In the genomic region with DNA sequence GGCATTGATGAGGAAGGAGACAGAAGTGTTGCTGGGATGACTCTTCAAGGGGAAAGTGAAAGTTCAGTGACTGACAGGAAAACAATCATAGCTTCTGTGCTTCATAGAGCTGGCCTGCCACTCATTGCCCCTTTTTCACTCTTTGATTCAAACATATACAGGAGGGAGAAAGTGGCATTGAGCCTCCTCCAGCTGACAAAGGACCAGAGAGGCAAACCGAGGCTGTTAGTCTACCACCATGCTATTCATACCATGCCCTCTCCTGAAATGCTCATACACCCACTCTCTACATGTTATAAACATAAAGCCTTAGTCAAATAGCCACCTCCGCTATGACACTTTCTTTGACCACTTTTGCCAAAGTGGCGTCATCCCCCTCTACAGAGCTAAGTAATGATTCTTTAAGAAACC, we compare ENCODE assay signal across 14 cellular contexts.
A peak's percentile ranks its signal among the peaks of the same experiment; 100 is the strongest.
DNase-seq lines count a peak whose midpoint lies in the region; ATAC-seq and TF ChIP-seq lines count a peak whose summit lies in the region.
"Had no signal": no experiment of that assay in that cellular context is flagged by ENCODE, and none has a peak within 500 bp of the region (broad histone marks: within the 10 kb centered on the region; RNA-seq: fewer than 3 reads in every experiment).

No MANE protein-coding gene starts in this region.

- H3K4me1 Mint-ChIP-seq in neural progenitor cell (peaks cover 9% of the 10 kb centered on the region), Calu3 (ENCODE audit: low read depth, unreplicated experiment) (no peaks in the 10 kb centered on the region)

- peak overlapping the region; percentile 56 for H2AFZ ChIP-seq in neural progenitor cell (replicated peaks)

- CTCF ChIA-PET in Calu3 (lab: Charles Lee), result no interaction called here

- DNase-seq in neural progenitor cell (ENCODE audit: low spot score) (no peak), Calu3 (no peak), DMS153 (lab: John Stamatoyannopoulos, UW) (no peak), G401 (ENCODE audit: low spot score) (no peak)
- no peak for DNase-seq in activated CD4-positive, CD25-positive, alpha-beta regulatory T cell (lab: John Stamatoyannopoulos, UW)
- DNase-seq: DMS79 treated with DMSO at 0.1 percent for 48 hours, HFFc6, naive B cell, NCI-H1105 had no signal

- no peaks in the 10 kb centered on the region for H3K9me3 ChIP-seq in neural progenitor cell (ENCODE audit: low read depth)

- H3K27me3 ChIP-seq in neural progenitor cell, result no peaks in the 10 kb centered on the region

- H3K27ac ChIP-seq in neural progenitor cell, result no peak overlapping the region
- H3K27ac ChIP-seq: VCaP had no signal

- no peak overlapping the region for H3K9ac ChIP-seq in neural progenitor cell

- no peak overlapping the region for H3K4me2 ChIP-seq in neural progenitor cell

- no peaks in the 10 kb centered on the region for H3F3A ChIP-seq in neural progenitor cell (ENCODE audit: low read depth)

- H3K27ac Mint-ChIP-seq in neural progenitor cell (no peak overlapping the region), Calu3 (ENCODE audit: unreplicated experiment) (no peak overlapping the region)
- H3K27ac Mint-ChIP-seq: activated naive CD4-positive, alpha-beta T cell treated with anti-CD3 and anti-CD28 coated beads, Interleukin-2, amount 50 U/mL, for 72 hours; HFFc6 had no signal

- intact Hi-C loops in Calu3 (cut with micrococcal nuclease; ENCODE audit: unreplicated experiment), result no loop called here

- no peaks in the 10 kb centered on the region for H3K79me2 ChIP-seq in neural progenitor cell (ENCODE audit: low read depth)

- H3K4me1 ChIP-seq in neural progenitor cell, result peaks cover 11% of the 10 kb centered on the region

- H3K9me3 Mint-ChIP-seq in neural progenitor cell, result no peaks in the 10 kb centered on the region
- H3K9me3 Mint-ChIP-seq in Calu3 (ENCODE audit: low read depth, unreplicated experiment), result peaks cover under 1% of the 10 kb centered on the region
- H3K9me3 Mint-ChIP-seq: activated naive CD4-positive, alpha-beta T cell treated with anti-CD3 and anti-CD28 coated beads, Interleukin-2, amount 50 U/mL, for 72 hours; HFFc6 had no signal

- H3K36me3 Mint-ChIP-seq in neural progenitor cell (no peaks in the 10 kb centered on the region), Calu3 (ENCODE audit: insufficient read depth, unreplicated experiment) (no peaks in the 10 kb centered on the region)
- H3K36me3 Mint-ChIP-seq: activated naive CD4-positive, alpha-beta T cell treated with anti-CD3 and anti-CD28 coated beads, Interleukin-2, amount 50 U/mL, for 72 hours; naive B cell had no signal

- no peaks in the 10 kb centered on the region for H4K20me1 ChIP-seq in neural progenitor cell (ENCODE audit: low read depth)

- H3K4me3 Mint-ChIP-seq in neural progenitor cell, result no peak overlapping the region
- H3K4me3 Mint-ChIP-seq in Calu3 (ENCODE audit: low read depth, unreplicated experiment), result no peak overlapping the region
- H3K4me3 Mint-ChIP-seq: HFFc6, naive B cell had no signal

- TF ChIP-seq CTCF in neural progenitor cell (IDR thresholded peaks at IDR 0.05), result no peak
- no peak for TF ChIP-seq CTCF in Calu3 (IDR thresholded peaks at IDR 0.05; ENCODE audit: unreplicated experiment)

- in situ Hi-C loops in G401 (cut with HindIII; ENCODE audit: low sequenced_read_pairs), result no loop called here

- ATAC-seq in GM18868 (IDR thresholded peaks at IDR 0.05; ENCODE audit: unreplicated experiment), result peak; percentile 76
- peak; percentile 79 for ATAC-seq in GM21576 (IDR thresholded peaks at IDR 0.05; ENCODE audit: unreplicated experiment)
- ATAC-seq in HG03135 (IDR thresholded peaks at IDR 0.05; ENCODE audit: unreplicated experiment), result peak; percentile 63
- ATAC-seq: activated naive CD4-positive, alpha-beta T cell treated with anti-CD3 and anti-CD28 coated beads, Interleukin-2, amount 50 U/mL, for 72 hours had no signal

- no TSS peak for BruUV-seq in Calu3 (replicated peaks; lab: Mats Ljungman, UMichigan)

- no peaks in the 10 kb centered on the region for H3K27me3 Mint-ChIP-seq in neural progenitor cell (ENCODE audit: insufficient read depth, low read depth)
- H3K27me3 Mint-ChIP-seq in Calu3 (ENCODE audit: unreplicated experiment), result no peaks in the 10 kb centered on the region
- H3K27me3 Mint-ChIP-seq: naive B cell had no signal

- no peak overlapping the region for H3K4me3 ChIP-seq in neural progenitor cell

- no peaks in the 10 kb centered on the region for H3K36me3 ChIP-seq in neural progenitor cell
